9 cellular contexts compared by ENCODE assay signal in the genomic region with DNA sequence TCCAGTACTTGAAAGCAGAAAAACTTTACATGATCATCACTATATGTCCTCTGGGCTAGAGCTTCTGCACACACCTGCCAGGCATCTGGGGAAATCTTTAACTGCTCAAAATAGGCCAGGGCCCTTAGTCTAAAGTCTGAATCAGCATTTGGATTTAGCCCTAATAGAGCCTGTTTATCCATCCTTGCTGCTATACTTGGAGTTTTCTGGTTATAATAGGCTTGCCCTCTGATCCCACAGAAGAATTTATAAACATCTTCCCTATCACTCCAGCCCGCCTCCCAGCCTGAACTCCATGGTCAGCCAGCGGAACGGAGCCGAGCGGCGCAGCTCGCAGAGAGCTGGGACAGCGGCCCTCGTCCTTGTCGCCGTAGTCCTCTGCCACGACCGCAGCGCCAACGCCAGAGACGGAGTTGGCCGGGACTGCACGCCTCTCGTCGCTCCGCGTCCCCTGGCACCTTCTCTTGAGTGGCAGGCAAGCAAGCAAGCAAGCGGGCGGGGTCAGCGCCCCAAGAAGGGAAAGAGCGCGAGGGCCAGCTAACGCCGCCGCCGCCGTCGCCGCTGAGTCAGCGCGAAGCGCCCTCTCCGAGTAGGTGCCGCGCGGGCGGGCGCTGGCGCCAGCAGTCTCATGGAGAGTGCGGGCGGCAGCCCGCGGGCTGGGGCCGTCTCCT. TPM values are rescaled to one million over a fixed set of nuclear protein-coding genes. Genes with fewer than 3 reads are reported as not detected.
A peak's percentile ranks its signal among the peaks of the same experiment; 100 is the strongest.
DNase-seq lines count a peak whose midpoint lies in the region; ATAC-seq and TF ChIP-seq lines count a peak whose summit lies in the region.
"Had no signal": no experiment of that assay in that cellular context is flagged by ENCODE, and none has a peak within 500 bp of the region (broad histone marks: within the 10 kb centered on the region; RNA-seq: fewer than 3 reads in every experiment).

No MANE protein-coding gene starts in this region.

- H3K79me2 ChIP-seq in GM23248 (ENCODE audit: insufficient read depth) = no peaks in the 10 kb centered on the region

- ATAC-seq in GM19023 (IDR thresholded peaks at IDR 0.05; ENCODE audit: unreplicated experiment) = no peak
- no peak for ATAC-seq in GM21367 (IDR thresholded peaks at IDR 0.05; ENCODE audit: unreplicated experiment)

- H3K9me2 ChIP-seq in GM23248 (ENCODE audit: insufficient read depth) = no peaks in the 10 kb centered on the region

- no peaks in the 10 kb centered on the region for H4K20me1 ChIP-seq in GM23248 (ENCODE audit: insufficient read depth)

- H3K4me2 ChIP-seq in GM23248 (ENCODE audit: unreplicated experiment) = peak overlapping the region; percentile 93

- H2AFZ ChIP-seq in GM23248 = peak overlapping the region; percentile 93

- no peaks in the 10 kb centered on the region for H3K36me3 ChIP-seq in GM23248 (ENCODE audit: low read depth)

- peaks cover 10% of the 10 kb centered on the region for H3K9me3 Mint-ChIP-seq in mesothelial cell of epicardium

- peaks cover 12% of the 10 kb centered on the region for H3K4me1 Mint-ChIP-seq in mesothelial cell of epicardium

- H3K4me3 Mint-ChIP-seq in mesothelial cell of epicardium = no peak overlapping the region

- no peaks in the 10 kb centered on the region for H3K9me3 ChIP-seq in GM23248 (ENCODE audit: low read depth)

- H3K4me1 ChIP-seq in GM23248 (ENCODE audit: insufficient read depth) = peaks cover 21% of the 10 kb centered on the region

- peak overlapping the region; percentile 89 for H3K27ac Mint-ChIP-seq in mesothelial cell of epicardium

- H3K9ac ChIP-seq in GM23248 = peak overlapping the region; percentile 78

- peaks cover 2% of the 10 kb centered on the region for H3K36me3 Mint-ChIP-seq in mesothelial cell of epicardium

- peaks cover 17% of the 10 kb centered on the region for H3F3A ChIP-seq in GM23248 (ENCODE audit: insufficient read depth)

- DNase-seq in GM23248 (peak; percentile 96), NCI-H345 treated with DMSO at 0.1 percent for 48 hours (lab: John Stamatoyannopoulos, UW; ENCODE audit: unreplicated experiment) (peak; percentile 75), epithelial cell of proximal tubule (ENCODE audit: low read depth) (no peak), mesothelial cell of epicardium (ENCODE audit: low spot score in 2 of 2, unreplicated experiment in 2 of 2) (peak; percentile 53 to 70)
- peak; percentile 50 for DNase-seq in activated CD8-positive, alpha-beta memory T cell treated with anti-CD3 and anti-CD28 coated beads, Interleukin-2, amount 50 U/mL, for 4 hours
- DNase-seq in stimulated activated CD8-positive, alpha-beta memory T cell treated with anti-CD3 and anti-CD28 coated beads, Interleukin-2, amount 100 ng/mL, for 1 hour (ENCODE audit: low read depth in 2 of 2) = peak; percentile 3 to 4

- in situ Hi-C loops in GM23248 (cut with MboI) = no loop called here

- no peaks in the 10 kb centered on the region for H3K27me3 Mint-ChIP-seq in mesothelial cell of epicardium (ENCODE audit: low read depth)

- TF ChIP-seq CTCF in epithelial cell of proximal tubule (conservative IDR thresholded peaks at IDR 0.05; ENCODE audit: low read depth, low read length) (no peak), mesothelial cell of epicardium (IDR thresholded peaks at IDR 0.05; ENCODE audit: unreplicated experiment) (no peak)

- 0 to 1% methylated on average over 42 to 49 of the region's 49 CpGs for WGBS in GM23248 (ENCODE audit: low coverage in 1 of 2, low lambda C conversion rate in 2 of 2, missing lambda C conversion rate in 2 of 2), 2 experiments

- H3K27me3 ChIP-seq in GM23248 (replicated peaks; ENCODE audit: insufficient read depth) = no peaks in the 10 kb centered on the region

- H3K4me3 ChIP-seq in GM23248 = peak overlapping the region; percentile 78
- H3K4me3 ChIP-seq in epithelial cell of proximal tubule (ENCODE audit: low read depth, low read length) = peak overlapping the region; percentile 56

- peak overlapping the region; percentile 75 for H3K27ac ChIP-seq in GM23248

RNA-seq across cellular contexts. Expression of gene ASIP, which starts 25.4 kb away (rescaled TPM):
- total RNA-seq in GM23248 (2014; rRNA removed; shearing (Covaris generic)) = not detected in 2 replicates
- not detected in 2 replicates for polyA plus RNA-seq in GM23248 (2016; fragmentation: Nextera tagmentation; extraction: Ambion mirVana)
- not detected in 2 replicates for total RNA-seq in epithelial cell of proximal tubule
- total RNA-seq in mesothelial cell of epicardium = not detected in 3 replicates
- total RNA-seq: dermis microvascular lymphatic vessel endothelial cell had no signal
